Comparison of ENCODE assay signal across 33 cellular contexts in genomic region chr6:130075879-130076278, GRCh38. TPM values are rescaled to one million over a fixed set of nuclear protein-coding genes. Genes with fewer than 3 reads are reported as not detected.
DNase-seq lines count a peak whose midpoint lies in the region; ATAC-seq and TF ChIP-seq lines count a peak whose summit lies in the region.
"Had no signal": no experiment of that assay in that cellular context is flagged by ENCODE, and none has a peak within 500 bp of the region (broad histone marks: within the 10 kb centered on the region; RNA-seq: fewer than 3 reads in every experiment).

No MANE protein-coding gene starts in this region.

- no peaks in the 10 kb centered on the region for H3K27me3 Mint-ChIP-seq in CD8-positive, alpha-beta T cell (ENCODE audit: low read depth)
- no peaks in the 10 kb centered on the region for H3K27me3 Mint-ChIP-seq in memory B cell
- H3K27me3 Mint-ChIP-seq: activated CD4-positive, alpha-beta T cell treated with anti-CD3 and anti-CD28 coated beads, Interleukin-2, amount 10 ng/mL, durations not matched to agents 24 days and 14 days; progenitor cell of endocrine pancreas; type B pancreatic cell had no signal

- 78 to 97% (median 90%) methylated on average over 2 of the region's 2 CpGs for whole genome bisulfite sequencing in stomach, 5 donors

- peaks cover 19% of the 10 kb centered on the region for H3K4me1 Mint-ChIP-seq in CD8-positive, alpha-beta T cell (ENCODE audit: low read depth)
- H3K4me1 Mint-ChIP-seq in memory B cell, result peaks cover 11% of the 10 kb centered on the region
- H3K4me1 Mint-ChIP-seq: mesothelial cell of epicardium had no signal

- no peak overlapping the region for H3K27ac ChIP-seq in CD8-positive, alpha-beta T cell (ENCODE audit: low read depth, low read length)
- H3K27ac ChIP-seq in Karpas-422 (ENCODE audit: low read length) (no peak overlapping the region), tibial artery (no peak overlapping the region), stomach (no peak overlapping the region)
- H3K27ac ChIP-seq: breast epithelium, neutrophil, right lobe of liver, spleen, VCaP had no signal

- ATAC-seq in CD8-positive, alpha-beta T cell, result no peak
- no peak for ATAC-seq in memory B cell (ENCODE audit: low read depth)
- ATAC-seq: activated T-cell treated with anti-CD3 and anti-CD28 coated beads, Interleukin-2, amount 50 U/mL, for 72 hours; K562; left ventricle myocardium superior; right lobe of liver had no signal

- no peaks in the 10 kb centered on the region for H3K9me3 ChIP-seq in CD8-positive, alpha-beta T cell (ENCODE audit: low read length)
- H3K9me3 ChIP-seq in Karpas-422 (ENCODE audit: low read length) (no peaks in the 10 kb centered on the region), tibial artery (no peaks in the 10 kb centered on the region), stomach (no peaks in the 10 kb centered on the region)
- H3K9me3 ChIP-seq: breast epithelium, neutrophil, right lobe of liver, spleen had no signal

- H3K36me3 Mint-ChIP-seq in CD8-positive, alpha-beta T cell, result peaks cover 61% of the 10 kb centered on the region
- H3K36me3 Mint-ChIP-seq in memory B cell, result peaks cover 28% of the 10 kb centered on the region

- H4K20me1 ChIP-seq in Karpas-422 (ENCODE audit: insufficient read depth, low read depth, low read length), result no peaks in the 10 kb centered on the region

- no peak for TF ChIP-seq CTCF in CD8-positive, alpha-beta T cell (IDR thresholded peaks at IDR 0.05)
- no peak for TF ChIP-seq CTCF in choroid plexus epithelial cell (conservative IDR thresholded peaks at IDR 0.05; ENCODE audit: low read depth, low read length)
- TF ChIP-seq CTCF in tibial artery (IDR thresholded peaks at IDR 0.05), result no peak
- TF ChIP-seq CTCF in stomach (IDR thresholded peaks at IDR 0.05), result no peak

- H3K4me3 Mint-ChIP-seq in CD8-positive, alpha-beta T cell, result no peak overlapping the region
- H3K4me3 Mint-ChIP-seq in memory B cell, result no peak overlapping the region
- H3K4me3 Mint-ChIP-seq: activated CD4-positive, alpha-beta T cell treated with anti-CD3 and anti-CD28 coated beads, Interleukin-2, amount 10 ng/mL, durations not matched to agents 24 days and 14 days; activated T-cell treated with anti-CD3 and anti-CD28 coated beads, Interleukin-2, amount 50 U/mL, for 72 hours; mesothelial cell of epicardium; type B pancreatic cell had no signal

- intact Hi-C loops in CD8-positive, alpha-beta T cell (cut with DNase I, micrococcal nuclease), result loop anchor here (1.0 to 5.0 kb wide), 6 partner anchors 71 to 767 kb away; no protein-coding TSS in a partner anchor
- intact Hi-C loops in tibial artery (cut with DNase I; ENCODE audit: low total_unique reads), result no loop called here
- intact Hi-C loops in stomach (cut with DNase I; ENCODE audit: low total_unique reads), result no loop called here

- no peak for TF ChIP-seq EP300 in stomach (IDR thresholded peaks at IDR 0.05)

- CTCF ChIA-PET in CD8-positive, alpha-beta T cell (lab: Charles Lee), result interaction anchor here (0.8 to 3.9 kb wide), 7 partner anchors 11 to 218 kb away, joined by 3 to 22 read pairs (median 3); no protein-coding TSS in a partner anchor

- no peak overlapping the region for H3K4me3 ChIP-seq in CD8-positive, alpha-beta T cell (ENCODE audit: low read depth, low read length)
- H3K4me3 ChIP-seq in Karpas-422 (ENCODE audit: low read length), result no peak overlapping the region
- no peak overlapping the region for H3K4me3 ChIP-seq in choroid plexus epithelial cell (ENCODE audit: low read depth, low read length)
- H3K4me3 ChIP-seq in tibial artery, result no peak overlapping the region
- H3K4me3 ChIP-seq in stomach, result no peak overlapping the region
- H3K4me3 ChIP-seq: breast epithelium, K562, right lobe of liver, spleen had no signal

- no peaks in the 10 kb centered on the region for H3K79me2 ChIP-seq in Karpas-422 (ENCODE audit: low read length)

- no peak for TF ChIP-seq POLR2A in stomach (IDR thresholded peaks at IDR 0.05)

- H3K27me3 ChIP-seq in CD8-positive, alpha-beta T cell (ENCODE audit: insufficient read depth, low read length), result no peaks in the 10 kb centered on the region
- no peaks in the 10 kb centered on the region for H3K27me3 ChIP-seq in Karpas-422 (ENCODE audit: low read length)
- H3K27me3 ChIP-seq in tibial artery, result no peaks in the 10 kb centered on the region
- H3K27me3 ChIP-seq in stomach, result no peaks in the 10 kb centered on the region
- H3K27me3 ChIP-seq: breast epithelium, neutrophil, right lobe of liver, spleen had no signal

- peak overlapping the region; percentile 37; the same call in 1 of the 2 replicates for H2AFZ ChIP-seq in Karpas-422 (ENCODE audit: low read length)

- H3K4me1 ChIP-seq in CD8-positive, alpha-beta T cell (ENCODE audit: insufficient read depth, low read length), result no peaks in the 10 kb centered on the region
- H3K4me1 ChIP-seq in Karpas-422 (ENCODE audit: low read length) (peaks cover 21% of the 10 kb centered on the region), tibial artery (no peaks in the 10 kb centered on the region), stomach (no peaks in the 10 kb centered on the region)
- H3K4me1 ChIP-seq: breast epithelium, right lobe of liver had no signal

- H3K9me2 ChIP-seq in Karpas-422 (replicated peaks; ENCODE audit: insufficient read depth, low read length), result no peaks in the 10 kb centered on the region

- no peaks in the 10 kb centered on the region for H3K9me3 Mint-ChIP-seq in CD8-positive, alpha-beta T cell
- no peaks in the 10 kb centered on the region for H3K9me3 Mint-ChIP-seq in memory B cell
- H3K9me3 Mint-ChIP-seq: activated CD4-positive, alpha-beta T cell treated with anti-CD3 and anti-CD28 coated beads, Interleukin-2, amount 10 ng/mL, durations not matched to agents 24 days and 14 days; activated T-cell treated with anti-CD3 and anti-CD28 coated beads, Interleukin-2, amount 50 U/mL, for 72 hours; mesothelial cell of epicardium; type B pancreatic cell had no signal

- peak overlapping the region; percentile 44 for H3K4me2 ChIP-seq in Karpas-422 (ENCODE audit: low read depth, low read length, poor library complexity, severe bottlenecking)

- peak overlapping the region; percentile 1 for H3K27ac Mint-ChIP-seq in CD8-positive, alpha-beta T cell
- peak overlapping the region; percentile 19 for H3K27ac Mint-ChIP-seq in memory B cell
- H3K27ac Mint-ChIP-seq: activated CD4-positive, alpha-beta T cell treated with anti-CD3 and anti-CD28 coated beads, Interleukin-2, amount 10 ng/mL, durations not matched to agents 24 days and 14 days; mesothelial cell of epicardium; progenitor cell of endocrine pancreas; type B pancreatic cell had no signal

- H3K9ac ChIP-seq in Karpas-422 (ENCODE audit: low read length), result no peak overlapping the region

- no peak for DNase-seq in CD8-positive, alpha-beta T cell
- no peak for DNase-seq in Karpas-422
- DNase-seq in choroid plexus epithelial cell (ENCODE audit: low read depth), result peak; percentile 50
- no peak for DNase-seq in memory B cell (ENCODE audit: low spot score in 2 of 2)
- no peak for DNase-seq in ACHN
- no peak for DNase-seq in tibial artery
- no peak for DNase-seq in activated CD4-positive, alpha-beta T cell treated with anti-CD3 and anti-CD28 coated beads, Interleukin-2, amount 50 U/mL, for 4 hours
- DNase-seq in stomach, result no peak
- DNase-seq: activated CD4-positive, alpha-beta T cell treated with anti-CD3 and anti-CD28 coated beads, Interleukin-2, amount 10 ng/mL, durations not matched to agents 24 days and 14 days; activated naive CD4-positive, alpha-beta T cell treated with Interleukin-2 at 50 U/mL for 16 hours; activated T-cell treated with anti-CD3 and anti-CD28 coated beads, Interleukin-2, amount 50 U/mL, for 72 hours; amygdala; C1 segment of cervical spinal cord; DMS79; head of caudate nucleus; kidney; left ventricle myocardium superior; MM.1S; NCI-H1105 treated with DMSO at 0.1 percent for 48 hours; NCI-H187 treated with DMSO at 0.1 percent for 48 hours; NCI-H2171; right lobe of liver; SIG-M5; spleen; substantia nigra; T-helper 9 cell had no signal

- H3K36me3 ChIP-seq in CD8-positive, alpha-beta T cell (ENCODE audit: insufficient read depth, low read length), result peaks cover 3% of the 10 kb centered on the region
- H3K36me3 ChIP-seq in Karpas-422 (ENCODE audit: insufficient read depth, low read length) (no peaks in the 10 kb centered on the region), tibial artery (peaks cover 7 to 15% (median 9%) of the 10 kb centered on the region in 3 donors), stomach (peaks cover 0 to 31% (median 17%) of the 10 kb centered on the region in 4 donors)
- H3K36me3 ChIP-seq: breast epithelium had no signal

- POLR2A ChIA-PET in CD8-positive, alpha-beta T cell (lab: Charles Lee), result no interaction called here

- in situ Hi-C loops in ACHN (cut with HindIII; ENCODE audit: low pct_ligation_motif_present, low pct_unique_long_range_greater_than_20kb, low sequenced_read_pairs), result no loop called here

RNA-seq across cellular contexts. Expression of gene L3MBTL3, which starts 57.5 kb away (rescaled TPM):
- total RNA-seq in CD8-positive, alpha-beta T cell, result 10 to 100 TPM; 41.2 to 50.5 TPM
- total RNA-seq in Karpas-422 (2014; rRNA removed; shearing (Covaris generic); ENCODE audit: low replicate concordance), result 1.7 and 6.1 TPM in 2 replicates
- total RNA-seq in stomach, result 10 to 100 TPM in 3 of 5 donors, 1 to 10 TPM in 1, not detected in 1; 3.1 to 51.9 (median 14.9) TPM
- 1 to 10 TPM; 1.8 to 2.7 (median 1.8) TPM for polyA plus RNA-seq in stomach

Comparison
In these comparisons a context has a peak if more than half of its experiments do, and no peak if none do; other contexts are left out.
1. intact Hi-C loops: an anchor here in CD8-positive, alpha-beta T cell (1.0 to 5.0 kb wide); none called in tibial artery and stomach.